1 cellular context compared by ENCODE assay signal in genomic region chr1:9798236-9799130, GRCh38.
TF ChIP-seq lines count a peak whose summit lies in the region.

No MANE protein-coding gene starts in this region.

TF ChIP-seq in GM12878, 131 proteins besides CTCF, POLR2A, EP300 and RAD21 (continued from another document):
- TF ChIP-seq MYB (IDR thresholded peaks at IDR 0.05; ENCODE audit: borderline replicate concordance, low read depth, low read length) (no peak), E2F4 (IDR thresholded peaks at IDR 0.05; ENCODE audit: low read depth, low read length) (no peak), SMARCA5 (IDR thresholded peaks at IDR 0.05) (no peak), ZSCAN29 (IDR thresholded peaks at IDR 0.05) (no peak), CHD4 (IDR thresholded peaks at IDR 0.05) (no peak), IRF3 (IDR thresholded peaks at IDR 0.05) (no peak), CEBPZ (IDR thresholded peaks at IDR 0.05; ENCODE audit: low read depth, low read length) (no peak)
